Comparison of ENCODE assay signal across 8 cellular contexts in genomic region chr10:88880287-88881094, GRCh38. TPM values are rescaled to one million over a fixed set of nuclear protein-coding genes. Genes with fewer than 3 reads are reported as not detected.
DNase-seq lines count a peak whose midpoint lies in the region; FAIRE-seq and TF ChIP-seq lines count a peak whose summit lies in the region.

No MANE protein-coding gene starts in this region.

- DNase-seq in GM10266 (ENCODE audit: extremely low spot score) = peak; percentile 69
- peak; percentile 52 for DNase-seq in H54 (ENCODE audit: insufficient read length, low spot score)
- peak; percentile 81 for DNase-seq in LoVo (ENCODE audit: low spot score)
- DNase-seq in T-helper 1 cell = peak; percentile 36 to 91 (median 54)
- peak in 52 of 56 donors; percentile 24 to 87 (median 68) for DNase-seq in amygdala (lab: John Stamatoyannopoulos, UW)
- peak; percentile 88 for DNase-seq in right atrium auricular region (ENCODE audit: low spot score)
- DNase-seq in pulmonary artery endothelial cell (ENCODE audit: low read depth, low spot score) = peak; percentile 50
- peak; percentile 78 for DNase-seq in urothelium cell line (ENCODE audit: low spot score)

- TF ChIP-seq CTCF in GM10266 (IDR thresholded peaks at IDR 0.05; ENCODE audit: control insufficient read depth, insufficient read depth, low read depth, missing control alignments) = peak; percentile 32
- TF ChIP-seq CTCF in right atrium auricular region (IDR thresholded peaks at IDR 0.05) = peak in 1 of 2 donors; percentile 55

- H3K27ac ChIP-seq in right atrium auricular region = peak overlapping the region; percentile 95 to 96

- peaks cover 0 to 41% of the 10 kb centered on the region in 2 donors for H3K4me1 ChIP-seq in right atrium auricular region

- TF ChIP-seq POLR2A in H54 (IDR thresholded peaks at IDR 0.05; ENCODE audit: low read depth, low read length) = no peak; the same call in 1 of the 2 replicates

- no peaks in the 10 kb centered on the region for H3K9me3 ChIP-seq in right atrium auricular region

- no peaks in the 10 kb centered on the region for H3K36me3 ChIP-seq in right atrium auricular region

- no peaks in the 10 kb centered on the region for H3K27me3 ChIP-seq in right atrium auricular region

- FAIRE-seq in H54 (lab: Jason Lieb, UNC) (peak; percentile 83), urothelium cell line (lab: Jason Lieb, UNC) (peak; percentile 32)

- peak overlapping the region; percentile 81 to 85 for H3K4me3 ChIP-seq in right atrium auricular region

RNA-seq across cellular contexts. Expression of gene STAMBPL1, which starts 0.4 kb away (rescaled TPM):
- total RNA-seq in right atrium auricular region = 10 to 100 TPM in 1 of 2 donors, 1 to 10 TPM in 1; 8.8 to 13.8 TPM
- total RNA-seq in pulmonary artery endothelial cell = 1.6 and 6.4 TPM in 2 replicates

RNA-seq across cellular contexts. Expression of gene ANKRD22, which starts 28.8 kb away (rescaled TPM):
- total RNA-seq in right atrium auricular region (not detected), pulmonary artery endothelial cell (not detected in 2 replicates)

Comparison
In these comparisons a context has a peak if more than half of its experiments do, and no peak if none do; other contexts are left out.
1. Peak in every context shown above with its lines: DNase-seq, H3K4me3 ChIP-seq and H3K27ac ChIP-seq.